In genomic region chr11:72642815-72643511, GRCh38 we compare ENCODE assay signal across 8 cellular contexts. TPM values are rescaled to one million over a fixed set of nuclear protein-coding genes. Genes with fewer than 3 reads are reported as not detected.
DNase-seq lines count a peak whose midpoint lies in the region; ATAC-seq and TF ChIP-seq lines count a peak whose summit lies in the region.

No MANE protein-coding gene starts in this region.

- intact Hi-C loops in CD4-positive, alpha-beta T cell (cut with DNase I, micrococcal nuclease), result loop anchor here (1.0 to 2.0 kb wide), 3 partner anchors 58 to 172 kb away; no protein-coding TSS in a partner anchor
- intact Hi-C loops in activated T-helper 2 cell treated with anti-CD3 and anti-CD28 coated beads, Interferon-gamma antibody, Interleukin-2, Interleukin-4, amounts not matched to agents 10 μg/mL and 5 μg/mL and 100 μg/mL, durations not matched to agents 14 hours and 24 hours and 36 hours (cut with micrococcal nuclease), result loop anchor here (1.0 kb wide), 3 partner anchors 54 to 172 kb away; no protein-coding TSS in a partner anchor

- peaks cover 7% of the 10 kb centered on the region for H3K4me1 Mint-ChIP-seq in CD4-positive, alpha-beta T cell (ENCODE audit: low read depth)
- H3K4me1 Mint-ChIP-seq in activated T-helper 2 cell treated with anti-CD3 and anti-CD28 coated beads, Interferon-gamma antibody, Interleukin-2, Interleukin-4, amounts not matched to agents 10 μg/mL and 5 μg/mL and 100 μg/mL, durations not matched to agents 14 hours and 24 hours and 36 hours (ENCODE audit: low read depth), result no peaks in the 10 kb centered on the region

- H3K36me3 Mint-ChIP-seq in CD4-positive, alpha-beta T cell (ENCODE audit: low read depth), result no peaks in the 10 kb centered on the region
- no peaks in the 10 kb centered on the region for H3K36me3 Mint-ChIP-seq in activated T-helper 2 cell treated with anti-CD3 and anti-CD28 coated beads, Interferon-gamma antibody, Interleukin-2, Interleukin-4, amounts not matched to agents 10 μg/mL and 5 μg/mL and 100 μg/mL, durations not matched to agents 14 hours and 24 hours and 36 hours (ENCODE audit: low read depth)

- POLR2A ChIA-PET in CD4-positive, alpha-beta T cell (lab: Charles Lee), result no interaction called here

- peak; percentile 94 for TF ChIP-seq CTCF in CD4-positive, alpha-beta T cell (IDR thresholded peaks at IDR 0.05)
- TF ChIP-seq CTCF in fibroblast of the aortic adventitia (IDR thresholded peaks at IDR 0.05; ENCODE audit: insufficient read depth, low read length) (peak; percentile 75), suprapubic skin (IDR thresholded peaks at IDR 0.05) (peak; percentile 82 to 97)

- peak; percentile 84 for ATAC-seq in CD4-positive, alpha-beta T cell (ENCODE audit: poor library complexity)
- ATAC-seq in HG03045 (IDR thresholded peaks at IDR 0.05; ENCODE audit: unreplicated experiment), result peak; percentile 44

- no peak for TF ChIP-seq EP300 in suprapubic skin (IDR thresholded peaks at IDR 0.05)

- peaks cover 21% of the 10 kb centered on the region for H3K27me3 ChIP-seq in CD4-positive, alpha-beta T cell (ENCODE audit: control insufficient read depth, insufficient read depth, low read length)
- H3K27me3 ChIP-seq in neuron (ENCODE audit: insufficient read depth, low read length) (peaks cover 38% of the 10 kb centered on the region), suprapubic skin (peaks cover 45% of the 10 kb centered on the region)

- no peak overlapping the region for H3K27ac Mint-ChIP-seq in CD4-positive, alpha-beta T cell
- H3K27ac Mint-ChIP-seq in activated T-helper 2 cell treated with anti-CD3 and anti-CD28 coated beads, Interferon-gamma antibody, Interleukin-2, Interleukin-4, amounts not matched to agents 10 μg/mL and 5 μg/mL and 100 μg/mL, durations not matched to agents 14 hours and 24 hours and 36 hours, result no peak overlapping the region

- 4% methylated on average over 25 of the region's 62 CpGs for WGBS in suprapubic skin

- peaks cover 13% of the 10 kb centered on the region for H3K27me3 Mint-ChIP-seq in CD4-positive, alpha-beta T cell
- H3K27me3 Mint-ChIP-seq in activated T-helper 2 cell treated with anti-CD3 and anti-CD28 coated beads, Interferon-gamma antibody, Interleukin-2, Interleukin-4, amounts not matched to agents 10 μg/mL and 5 μg/mL and 100 μg/mL, durations not matched to agents 14 hours and 24 hours and 36 hours (ENCODE audit: low read depth), result peaks cover 5% of the 10 kb centered on the region

- peak; percentile 26 to 68 (median 51) for DNase-seq in CD4-positive, alpha-beta T cell
- DNase-seq in RPMI7951 (ENCODE audit: low read depth) (peak; percentile 33), fibroblast of the aortic adventitia (ENCODE audit: low read depth) (peak; percentile 44), suprapubic skin (ENCODE audit: low spot score in 2 of 2) (no peak), NCI-H1694 treated with DMSO at 0.1 percent for 48 hours (lab: John Stamatoyannopoulos, UW) (no peak)
- peak; percentile 59 for DNase-seq in activated T-helper 2 cell treated with anti-CD3 and anti-CD28 coated beads, Interferon-gamma antibody, Interleukin-2, Interleukin-4, amounts not matched to agents 10 μg/mL and 5 μg/mL and 100 μg/mL, durations not matched to agents 14 hours and 24 hours and 36 hours (ENCODE audit: low spot score)

- no peaks in the 10 kb centered on the region for H3K9me3 ChIP-seq in CD4-positive, alpha-beta T cell (ENCODE audit: control insufficient read depth, low read length)
- no peaks in the 10 kb centered on the region for H3K9me3 ChIP-seq in neuron (ENCODE audit: low read length)
- no peaks in the 10 kb centered on the region for H3K9me3 ChIP-seq in suprapubic skin

- H2AFZ ChIP-seq in neuron (ENCODE audit: low read depth, low read length), result peak overlapping the region; percentile 23

- no peak for TF ChIP-seq POLR2A in suprapubic skin (IDR thresholded peaks at IDR 0.05)

- H3K4me1 ChIP-seq in neuron (ENCODE audit: insufficient read depth, low read length) (peaks cover 6% of the 10 kb centered on the region), suprapubic skin (peaks cover 21% of the 10 kb centered on the region)

- H3K36me3 ChIP-seq in neuron (ENCODE audit: insufficient read depth, low read length) (no peaks in the 10 kb centered on the region), suprapubic skin (no peaks in the 10 kb centered on the region)

- CTCF ChIA-PET in CD4-positive, alpha-beta T cell (lab: Charles Lee), result interaction anchor here (1.6 to 2.5 kb wide), 3 partner anchors 51 to 58 kb away, joined by 3 to 7 read pairs (median 7); no protein-coding TSS in a partner anchor

- no peaks in the 10 kb centered on the region for H3K9me3 Mint-ChIP-seq in CD4-positive, alpha-beta T cell
- no peaks in the 10 kb centered on the region for H3K9me3 Mint-ChIP-seq in activated T-helper 2 cell treated with anti-CD3 and anti-CD28 coated beads, Interferon-gamma antibody, Interleukin-2, Interleukin-4, amounts not matched to agents 10 μg/mL and 5 μg/mL and 100 μg/mL, durations not matched to agents 14 hours and 24 hours and 36 hours

- H3K4me3 Mint-ChIP-seq in CD4-positive, alpha-beta T cell, result peak overlapping the region; percentile 30
- no peak overlapping the region for H3K4me3 Mint-ChIP-seq in activated T-helper 2 cell treated with anti-CD3 and anti-CD28 coated beads, Interferon-gamma antibody, Interleukin-2, Interleukin-4, amounts not matched to agents 10 μg/mL and 5 μg/mL and 100 μg/mL, durations not matched to agents 14 hours and 24 hours and 36 hours (ENCODE audit: low read depth)

- H3K4me3 ChIP-seq in fibroblast of the aortic adventitia (ENCODE audit: low read depth, low read length) (peak overlapping the region; percentile 58), neuron (ENCODE audit: low read length) (peak overlapping the region; percentile 28), suprapubic skin (peak overlapping the region; percentile 54)

- H3K27ac ChIP-seq in CD4-positive, alpha-beta T cell (ENCODE audit: low read depth, low read length), result no peak overlapping the region
- H3K27ac ChIP-seq in suprapubic skin, result no peak overlapping the region

RNA-seq across cellular contexts. Expression of gene PDE2A, which starts 31.3 kb away (rescaled TPM):
- total RNA-seq in CD4-positive, alpha-beta T cell, result 1 to 10 TPM; 4.0 to 4.5 TPM
- total RNA-seq in RPMI7951 (2014; rRNA removed; shearing (Covaris generic)), result 0.12 and 2.3 TPM in 2 replicates
- total RNA-seq in activated T-helper 2 cell treated with anti-CD3 and anti-CD28 coated beads, Interferon-gamma antibody, Interleukin-2, Interleukin-4, amounts not matched to agents 10 μg/mL and 5 μg/mL and 100 μg/mL, durations not matched to agents 14 hours and 24 hours and 36 hours, result 0.44 and 0.62 TPM in 2 replicates
- 0.41 TPM in 1 of 2 replicates, not detected in the other for total RNA-seq in fibroblast of the aortic adventitia (ENCODE audit: low replicate concordance)
- total RNA-seq in suprapubic skin, result 10 to 100 TPM in 3 of 4 donors, 1 to 10 TPM in 1; 5.4 to 49.9 (median 31.2) TPM

Comparison
In these comparisons a context has a peak if more than half of its experiments do, and no peak if none do; other contexts are left out.
1. DNase-seq: peak in CD4-positive, alpha-beta T cell (10 of 10), RPMI7951 (single experiment), activated T-helper 2 cell treated with anti-CD3 and anti-CD28 coated beads, Interferon-gamma antibody, Interleukin-2, Interleukin-4, amounts not matched to agents 10 μg/mL and 5 μg/mL and 100 μg/mL, durations not matched to agents 14 hours and 24 hours and 36 hours (single experiment) and fibroblast of the aortic adventitia (single experiment); none in suprapubic skin (0 of 2) and NCI-H1694 treated with DMSO at 0.1 percent for 48 hours (single experiment).
2. Peak in every context shown above with its lines, with median percentiles within 50 percentile points of each other: CTCF ChIP-seq and H3K4me3 ChIP-seq.